9 cellular contexts compared by ENCODE assay signal in the genomic region with DNA sequence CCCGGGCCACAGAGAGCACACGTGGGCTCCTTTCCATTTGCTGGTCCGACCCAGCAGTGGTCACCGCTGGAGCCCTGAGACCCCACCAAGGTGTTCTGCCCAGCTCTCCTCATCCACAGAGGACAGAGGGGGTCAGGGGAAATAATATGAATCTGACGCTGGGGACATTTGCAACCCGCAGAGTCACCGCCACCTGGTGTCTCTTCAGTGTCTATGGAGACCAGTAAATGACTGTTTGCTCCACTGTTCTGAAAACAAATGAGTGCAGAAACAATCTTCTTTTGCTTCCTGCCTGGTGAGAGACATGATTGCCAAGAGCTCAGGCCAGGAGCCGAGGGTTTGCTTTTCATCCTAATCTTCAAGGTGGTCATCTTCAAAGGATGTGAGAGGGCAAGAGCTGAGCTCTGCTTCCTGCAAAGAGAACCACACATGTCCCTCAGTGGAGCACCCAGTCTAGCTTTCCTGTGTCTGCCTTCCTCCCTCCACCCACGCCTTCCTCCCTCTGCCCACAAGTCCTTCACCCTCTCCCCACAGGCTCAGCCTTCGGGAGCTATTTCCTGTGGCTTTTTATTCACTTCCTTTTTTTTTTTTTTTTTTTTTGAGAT. TPM values are rescaled to one million over a fixed set of nuclear protein-coding genes. Genes with fewer than 3 reads are reported as not detected.
DNase-seq lines count a peak whose midpoint lies in the region; ATAC-seq and TF ChIP-seq lines count a peak whose summit lies in the region.
"Had no signal": no experiment of that assay in that cellular context is flagged by ENCODE, and none has a peak within 500 bp of the region (broad histone marks: within the 10 kb centered on the region; RNA-seq: fewer than 3 reads in every experiment).

No MANE protein-coding gene starts in this region.

- peak overlapping the region; percentile 75 to 89 (median 87) for H3K27ac Mint-ChIP-seq in CD4-positive, CD25-positive, alpha-beta regulatory T cell
- H3K27ac Mint-ChIP-seq in activated naive CD8-positive, alpha-beta T cell treated with anti-CD3 and anti-CD28 coated beads, Interleukin-2, amount 50 U/mL, for 24 hours, result peak overlapping the region; percentile 98
- peak overlapping the region; percentile 94 to 98 (median 96) for H3K27ac Mint-ChIP-seq in naive B cell

- H3K36me3 ChIP-seq in CD4-positive, CD25-positive, alpha-beta regulatory T cell (ENCODE audit: control insufficient read depth, insufficient read depth, low read length), result no peaks in the 10 kb centered on the region
- no peaks in the 10 kb centered on the region for H3K36me3 ChIP-seq in HCT116 (ENCODE audit: control insufficient read depth in 1 of 2, insufficient read depth in 2 of 2, low read length in 2 of 2)
- H3K36me3 ChIP-seq: thyroid gland had no signal

- no peak for TF ChIP-seq CTCF in HCT116 (IDR thresholded peaks at IDR 0.05 in 2 of 3, conservative IDR thresholded peaks at IDR 0.05 in 1 of 3; ENCODE audit: borderline replicate concordance in 1 of 3, insufficient read depth in 1 of 3, low read depth in 2 of 3, low read length in 2 of 3)

- H3K4me1 ChIP-seq in CD4-positive, CD25-positive, alpha-beta regulatory T cell (ENCODE audit: control insufficient read depth, insufficient read depth, low read length, poor library complexity, severe bottlenecking), result peaks cover 38% of the 10 kb centered on the region
- H3K4me1 ChIP-seq in HCT116 (ENCODE audit: control insufficient read depth in 1 of 2, insufficient read depth in 2 of 2, low read length in 2 of 2), result peaks cover 14 to 48% of the 10 kb centered on the region in 2 experiments; a peak in 3 of 4 replicates

- POLR2A ChIA-PET in HCT116 (lab: Charles Lee), result interaction anchor here (1.0 to 4.0 kb wide), 5 partner anchors 11 to 90 kb away, joined by 3 to 113 read pairs (median 17); partner anchors contain the start of gene SLC7A5

- RAD21 ChIA-PET in HCT116 (lab: Charles Lee; ENCODE audit: low non-redundant PET in 1 of 2, low total read pairs in 2 of 2, uncharacterized antibody in 2 of 2, unreplicated experiment in 2 of 2), result interaction anchor here (0.5 to 3.0 kb wide), 5 partner anchors 70 to 95 kb away, joined by 3 to 47 read pairs (median 5); partner anchors contain the start of gene SLC7A5 (in 1 of the 2)

- H3K27ac ChIP-seq in CD4-positive, CD25-positive, alpha-beta regulatory T cell (ENCODE audit: insufficient read depth, low read length, poor library complexity, severe bottlenecking), result peak overlapping the region; percentile 33
- no peak overlapping the region; the same call in 1 of the 2 replicates for H3K27ac ChIP-seq in HCT116 (ENCODE audit: low read depth, low read length)
- H3K27ac ChIP-seq: thyroid gland had no signal

- TF ChIP-seq RAD21 in HCT116 (IDR thresholded peaks at IDR 0.05; ENCODE audit: low read depth), result no peak

- H3K9ac ChIP-seq in HCT116 (ENCODE audit: low read length), result no peak overlapping the region

- H3K4me2 ChIP-seq in HCT116 (ENCODE audit: low read length), result peak overlapping the region; percentile 25

- peak overlapping the region; percentile 35 for H3K4me3 ChIP-seq in CD4-positive, CD25-positive, alpha-beta regulatory T cell (ENCODE audit: low read depth, low read length)
- H3K4me3 ChIP-seq in HCT116 (replicated peaks in 1 of 2; ENCODE audit: low read depth in 1 of 2, low read length in 2 of 2), result no peak overlapping the region
- H3K4me3 ChIP-seq: thyroid gland had no signal

- peaks cover 0 to 3% (median 0%) of the 10 kb centered on the region in 7 donors for H3K9me3 Mint-ChIP-seq in CD4-positive, CD25-positive, alpha-beta regulatory T cell
- no peaks in the 10 kb centered on the region for H3K9me3 Mint-ChIP-seq in activated naive CD8-positive, alpha-beta T cell treated with anti-CD3 and anti-CD28 coated beads, Interleukin-2, amount 50 U/mL, for 24 hours
- H3K9me3 Mint-ChIP-seq in naive B cell, result peaks cover 0 to 18% (median 9%) of the 10 kb centered on the region in 7 donors

- intact Hi-C loops in HCT116 (cut with micrococcal nuclease), result no loop called here

- no peaks in the 10 kb centered on the region for H3K9me3 ChIP-seq in CD4-positive, CD25-positive, alpha-beta regulatory T cell (ENCODE audit: control insufficient read depth in 2 of 2, low read length in 2 of 2)
- H3K9me3 ChIP-seq in HCT116 (ENCODE audit: control insufficient read depth in 1 of 2, insufficient read depth in 1 of 2, low read depth in 1 of 2, low read length in 2 of 2), result no peaks in the 10 kb centered on the region
- H3K9me3 ChIP-seq: thyroid gland had no signal

- peak in 2 of 3 donors; percentile 17 to 64 for DNase-seq in CD4-positive, CD25-positive, alpha-beta regulatory T cell
- DNase-seq in HCT116 (ENCODE audit: low read depth, low spot score), result no peak
- DNase-seq in activated naive CD8-positive, alpha-beta T cell treated with anti-CD3 and anti-CD28 coated beads, Interleukin-2, amount 50 U/mL, for 24 hours, result peak; percentile 77
- peak; percentile 66 for DNase-seq in naive B cell
- no peak for DNase-seq in cerebellar cortex (ENCODE audit: low spot score)
- DNase-seq in GM19240 (ENCODE audit: insufficient read length, low spot score), result no peak

- no peaks in the 10 kb centered on the region for H3K27me3 ChIP-seq in CD4-positive, CD25-positive, alpha-beta regulatory T cell (ENCODE audit: control insufficient read depth, insufficient read depth, low read length)
- H3K27me3 ChIP-seq in HCT116 (ENCODE audit: insufficient read depth, low read length), result no peaks in the 10 kb centered on the region
- H3K27me3 ChIP-seq: thyroid gland had no signal

- H2AFZ ChIP-seq in HCT116 (ENCODE audit: low read depth, low read length, poor library complexity, severe bottlenecking), result peak overlapping the region; percentile 36

- TF ChIP-seq POLR2A in HCT116 (IDR thresholded peaks at IDR 0.05; ENCODE audit: borderline replicate concordance, extremely low read depth, insufficient read depth, insufficient read length) (no peak), Raji (IDR thresholded peaks at IDR 0.05; ENCODE audit: insufficient read depth, low read depth, low read length) (peak; percentile 40; the same call in 1 of the 2 replicates)

- no TSS peak for BruUV-seq in HCT116 (replicated peaks; lab: Mats Ljungman, UMichigan)

- H3K36me3 Mint-ChIP-seq in CD4-positive, CD25-positive, alpha-beta regulatory T cell, result no peaks in the 10 kb centered on the region
- no peaks in the 10 kb centered on the region for H3K36me3 Mint-ChIP-seq in activated naive CD8-positive, alpha-beta T cell treated with anti-CD3 and anti-CD28 coated beads, Interleukin-2, amount 50 U/mL, for 24 hours (ENCODE audit: low read depth)
- no peaks in the 10 kb centered on the region for H3K36me3 Mint-ChIP-seq in naive B cell

- no peaks in the 10 kb centered on the region for H3K79me2 ChIP-seq in HCT116 (ENCODE audit: insufficient read depth, low read length)

- no peaks in the 10 kb centered on the region for H3K9me2 ChIP-seq in HCT116 (ENCODE audit: insufficient read depth)

- peaks cover 9 to 39% (median 23%) of the 10 kb centered on the region in 4 donors for H3K4me1 Mint-ChIP-seq in CD4-positive, CD25-positive, alpha-beta regulatory T cell
- H3K4me1 Mint-ChIP-seq in activated naive CD8-positive, alpha-beta T cell treated with anti-CD3 and anti-CD28 coated beads, Interleukin-2, amount 50 U/mL, for 24 hours, result peaks cover 56% of the 10 kb centered on the region
- H3K4me1 Mint-ChIP-seq in naive B cell, result peaks cover 19 to 45% (median 37%) of the 10 kb centered on the region in 3 donors

- H3K27me3 Mint-ChIP-seq in CD4-positive, CD25-positive, alpha-beta regulatory T cell, result peaks cover 8% of the 10 kb centered on the region
- H3K27me3 Mint-ChIP-seq in activated naive CD8-positive, alpha-beta T cell treated with anti-CD3 and anti-CD28 coated beads, Interleukin-2, amount 50 U/mL, for 24 hours, result no peaks in the 10 kb centered on the region
- no peaks in the 10 kb centered on the region for H3K27me3 Mint-ChIP-seq in naive B cell

- H3K4me3 Mint-ChIP-seq in CD4-positive, CD25-positive, alpha-beta regulatory T cell, result peak overlapping the region; percentile 18 to 73 (median 46)
- H3K4me3 Mint-ChIP-seq in activated naive CD8-positive, alpha-beta T cell treated with anti-CD3 and anti-CD28 coated beads, Interleukin-2, amount 50 U/mL, for 24 hours, result peak overlapping the region; percentile 73
- H3K4me3 Mint-ChIP-seq in naive B cell, result peak overlapping the region; percentile 41 to 83 (median 62)

- CTCF ChIA-PET in HCT116 (lab: Charles Lee), result interaction anchor here (1.1 to 5.2 kb wide), 7 partner anchors 11 to 657 kb away, joined by 3 to 257 read pairs (median 13); partner anchors contain the start of genes KLHDC4 and SLC7A5

- H4K20me1 ChIP-seq in HCT116 (ENCODE audit: insufficient read depth), result no peaks in the 10 kb centered on the region

- no peak for ATAC-seq in CD4-positive, CD25-positive, alpha-beta regulatory T cell (ENCODE audit: low read depth in 2 of 2)
- no peak for ATAC-seq in HCT116
- ATAC-seq in activated naive CD8-positive, alpha-beta T cell treated with anti-CD3 and anti-CD28 coated beads, Interleukin-2, amount 50 U/mL, for 24 hours, result peak; percentile 5
- ATAC-seq in naive B cell (ENCODE audit: low read depth in 2 of 2), result peak; percentile 6 to 12
- ATAC-seq in GM21423 (IDR thresholded peaks at IDR 0.05; ENCODE audit: unreplicated experiment), result no peak

TF ChIP-seq in HCT116, 20 proteins besides CTCF, POLR2A, EP300 and RAD21 (continues in another document):
- TF ChIP-seq YY1 (IDR thresholded peaks at IDR 0.05; ENCODE audit: extremely low read depth, insufficient replicate concordance, low read depth, low read length), result no peak
- no peak for TF ChIP-seq SP1 (IDR thresholded peaks at IDR 0.05; ENCODE audit: low read depth)
- TF ChIP-seq EZH2phosphoT487 (IDR thresholded peaks at IDR 0.05; ENCODE audit: borderline replicate concordance), result no peak
- TF ChIP-seq JUND (IDR thresholded peaks at IDR 0.05), result no peak
- no peak for TF ChIP-seq ZNF274 (IDR thresholded peaks at IDR 0.05; ENCODE audit: low read depth, low read length)
- TF ChIP-seq EGR1 (IDR thresholded peaks at IDR 0.05; ENCODE audit: low read depth), result no peak
- TF ChIP-seq POLR2AphosphoS5 (IDR thresholded peaks at IDR 0.05; ENCODE audit: low read depth, low read length), result no peak
- no peak for TF ChIP-seq SRF (IDR thresholded peaks at IDR 0.05; ENCODE audit: low read depth)
- no peak for TF ChIP-seq SIN3A (IDR thresholded peaks at IDR 0.05; ENCODE audit: low read depth)

RNA-seq across cellular contexts. Expression of gene KLHDC4, which starts 14.7 kb away (rescaled TPM):
- 104 TPM for total RNA-seq in CD4-positive, CD25-positive, alpha-beta regulatory T cell
- polyA plus RNA-seq in CD4-positive, CD25-positive, alpha-beta regulatory T cell, result 10 to 100 TPM; 17.0 to 23.0 (median 17.4) TPM
- total RNA-seq in HCT116 (2021; ENCODE audit: unreplicated experiment), result 107 TPM
- 52.5 and 56.9 TPM in 2 replicates for polyA plus RNA-seq in HCT116 (2012)
- 10 to 100 TPM; 15.9 to 25.5 (median 20.0) TPM for polyA plus RNA-seq in naive B cell (ENCODE audit: low read depth in 6 of 6)

Comparison
In these comparisons a context has a peak if more than half of its experiments do, and no peak if none do; other contexts are left out.
1. ATAC-seq: peak in activated naive CD8-positive, alpha-beta T cell treated with anti-CD3 and anti-CD28 coated beads, Interleukin-2, amount 50 U/mL, for 24 hours (single experiment) and naive B cell (2 of 2); none in CD4-positive, CD25-positive, alpha-beta regulatory T cell (0 of 2), HCT116 (single experiment) and GM21423 (single experiment).
2. DNase-seq: peak in CD4-positive, CD25-positive, alpha-beta regulatory T cell (2 of 3), activated naive CD8-positive, alpha-beta T cell treated with anti-CD3 and anti-CD28 coated beads, Interleukin-2, amount 50 U/mL, for 24 hours (single experiment) and naive B cell (single experiment); none in HCT116 (single experiment), cerebellar cortex (single experiment) and GM19240 (single experiment).
3. Peak in every context shown above with its lines, with median percentiles within 50 percentile points of each other: H3K27ac Mint-ChIP-seq and H3K4me3 Mint-ChIP-seq.